9 cellular contexts compared by ENCODE assay signal in the genomic region with DNA sequence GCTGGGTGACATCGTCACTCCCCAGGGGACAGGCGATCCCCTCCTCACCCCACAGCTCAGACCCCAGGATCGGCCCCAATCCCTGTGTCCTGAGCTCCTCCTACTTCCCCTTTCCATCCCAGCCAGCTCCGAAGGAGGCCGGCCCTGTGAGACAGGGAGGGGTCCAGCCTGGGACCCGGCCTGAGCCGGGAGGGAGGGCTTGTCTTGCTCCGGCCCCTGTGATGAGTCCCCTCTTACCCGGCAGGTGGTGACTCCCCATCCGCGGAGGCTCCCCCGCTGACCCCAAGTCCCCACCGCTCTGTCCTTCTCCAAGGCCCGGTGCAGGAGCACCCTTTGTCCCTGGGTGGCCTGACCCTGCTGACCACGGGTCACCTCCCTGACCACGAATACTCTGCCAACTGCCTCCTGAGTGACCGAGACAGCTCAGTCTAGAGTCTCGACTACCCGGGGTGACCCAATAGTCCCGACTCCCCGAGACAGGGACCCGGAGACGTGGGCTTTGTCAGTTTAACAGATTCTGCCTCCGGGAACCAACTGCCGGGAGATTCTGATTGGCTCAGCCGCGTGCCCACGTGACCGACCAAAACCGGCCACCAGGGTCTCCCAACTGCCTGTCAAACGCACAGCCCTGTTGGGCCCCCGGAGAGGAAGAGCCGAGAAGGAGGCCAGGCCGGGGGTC.
DNase-seq lines count a peak whose midpoint lies in the region; ATAC-seq and TF ChIP-seq lines count a peak whose summit lies in the region.
"Had no signal": no experiment of that assay in that cellular context is flagged by ENCODE, and none has a peak within 500 bp of the region (broad histone marks: within the 10 kb centered on the region; RNA-seq: fewer than 3 reads in every experiment).

No MANE protein-coding gene starts in this region.

- H3K9me3 ChIP-seq in NT2/D1 (ENCODE audit: insufficient read depth, low read length) (no peaks in the 10 kb centered on the region), mucosa of rectum (ENCODE audit: control insufficient read depth in 2 of 2, low read length in 2 of 2) (no peaks in the 10 kb centered on the region)

- H3K4me1 ChIP-seq in NT2/D1 (ENCODE audit: insufficient read depth, insufficient read length) (no peaks in the 10 kb centered on the region), mucosa of rectum (ENCODE audit: control insufficient read depth in 2 of 2, insufficient read depth in 2 of 2, low read length in 2 of 2) (no peaks in the 10 kb centered on the region)

- peak overlapping the region; percentile 23 to 48 for H3K27ac ChIP-seq in mucosa of rectum (ENCODE audit: low read depth in 2 of 2, low read length in 2 of 2)

- H3K9ac ChIP-seq in NT2/D1 (ENCODE audit: insufficient read length, low read depth) (peak overlapping the region; percentile 79), mucosa of rectum (ENCODE audit: low read depth in 1 of 2, low read length in 2 of 2) (peak overlapping the region; percentile 52 to 81)

- TF ChIP-seq CTCF in epithelial cell of proximal tubule (conservative IDR thresholded peaks at IDR 0.05; ENCODE audit: low read depth, low read length): no peak

- DNase-seq in activated CD4-positive, alpha-beta T cell treated with anti-CD3 and anti-CD28 coated beads for 48 hours: peak; percentile 14
- DNase-seq in activated CD4-positive, alpha-beta T cell treated with anti-CD3 and anti-CD28 coated beads, Interleukin-2, amount 50 U/mL, for 4 hours: no peak
- DNase-seq in NT2/D1 (ENCODE audit: low read depth, low spot score) (no peak), epithelial cell of proximal tubule (ENCODE audit: low read depth) (no peak), GOT3 (lab: John Stamatoyannopoulos, UW) (no peak)
- DNase-seq: DND-41 had no signal

- H3K4me3 ChIP-seq in NT2/D1 (ENCODE audit: insufficient read length, low read depth) (peak overlapping the region; percentile 85), epithelial cell of proximal tubule (ENCODE audit: low read depth, low read length) (peak overlapping the region; percentile 63), mucosa of rectum (ENCODE audit: low read length in 2 of 2) (peak overlapping the region; percentile 74 to 78)

- ATAC-seq in HG03571 (IDR thresholded peaks at IDR 0.05; ENCODE audit: unreplicated experiment) (no peak), HG03135 (IDR thresholded peaks at IDR 0.05; ENCODE audit: unreplicated experiment) (no peak)

- H3K27me3 ChIP-seq in NT2/D1 (ENCODE audit: insufficient read depth, insufficient read length) (no peaks in the 10 kb centered on the region), mucosa of rectum (ENCODE audit: control insufficient read depth in 2 of 2, insufficient read depth in 2 of 2, low read length in 2 of 2) (no peaks in the 10 kb centered on the region)

- H3K36me3 ChIP-seq in NT2/D1 (ENCODE audit: insufficient read depth, insufficient read length, low read length) (no peaks in the 10 kb centered on the region), mucosa of rectum (ENCODE audit: control insufficient read depth in 2 of 2, insufficient read depth in 2 of 2, low read length in 2 of 2) (no peaks in the 10 kb centered on the region)
